In genomic region chr2:48482774-48483173, GRCh38 we compare ENCODE assay signal across 13 cellular contexts. TPM values are rescaled to one million over a fixed set of nuclear protein-coding genes. Genes with fewer than 3 reads are reported as not detected.
DNase-seq lines count a peak whose midpoint lies in the region; ATAC-seq and TF ChIP-seq lines count a peak whose summit lies in the region.
"Had no signal": no experiment of that assay in that cellular context is flagged by ENCODE, and none has a peak within 500 bp of the region (broad histone marks: within the 10 kb centered on the region; RNA-seq: fewer than 3 reads in every experiment).

No MANE protein-coding gene starts in this region.

- H3K36me3 ChIP-seq in ascending aorta (peaks cover 6 to 24% of the 10 kb centered on the region in 2 donors), stomach smooth muscle (ENCODE audit: control insufficient read depth in 2 of 2, insufficient read depth in 2 of 2, low read length in 2 of 2) (peaks cover 0 to 6% of the 10 kb centered on the region in 2 donors)

- no peak overlapping the region for H3K4me3 ChIP-seq in ascending aorta
- no peak overlapping the region for H3K4me3 ChIP-seq in stomach smooth muscle (ENCODE audit: low read length in 2 of 2)

- H3K4me1 Mint-ChIP-seq in glutamatergic neuron (ENCODE audit: low read depth, unreplicated experiment) = peaks cover 22% of the 10 kb centered on the region
- H3K4me1 Mint-ChIP-seq: naive B cell had no signal

- H3K9ac ChIP-seq in stomach smooth muscle (ENCODE audit: low read length in 2 of 2) = no peak overlapping the region

- peaks cover 1% of the 10 kb centered on the region for H3K9me3 Mint-ChIP-seq in glutamatergic neuron (ENCODE audit: unreplicated experiment)
- H3K9me3 Mint-ChIP-seq: effector memory CD8-positive, alpha-beta T cell; naive B cell had no signal

- no peak for TF ChIP-seq CTCF in ascending aorta (IDR thresholded peaks at IDR 0.05)
- TF ChIP-seq CTCF in glutamatergic neuron (IDR thresholded peaks at IDR 0.05; ENCODE audit: partially characterized antibody, unreplicated experiment) = no peak

- H3K27me3 ChIP-seq in ascending aorta = no peaks in the 10 kb centered on the region
- no peaks in the 10 kb centered on the region for H3K27me3 ChIP-seq in stomach smooth muscle (ENCODE audit: control insufficient read depth in 1 of 2, insufficient read depth in 2 of 2, low read length in 2 of 2)

- H3K4me1 ChIP-seq in ascending aorta (peaks cover 0 to 13% of the 10 kb centered on the region in 2 donors), stomach smooth muscle (ENCODE audit: control insufficient read depth, insufficient read depth, low read length) (peaks cover 43% of the 10 kb centered on the region)

- H3K9me3 ChIP-seq in ascending aorta (no peaks in the 10 kb centered on the region), stomach smooth muscle (ENCODE audit: control insufficient read depth in 2 of 2, low read length in 2 of 2) (peaks cover 0 to 6% of the 10 kb centered on the region in 2 donors)

- peak overlapping the region; percentile 52 for H3K27ac Mint-ChIP-seq in glutamatergic neuron (ENCODE audit: unreplicated experiment)
- H3K27ac Mint-ChIP-seq: activated naive CD8-positive, alpha-beta T cell; effector memory CD8-positive, alpha-beta T cell; naive B cell had no signal

- no peak overlapping the region for H3K4me3 Mint-ChIP-seq in glutamatergic neuron (ENCODE audit: unreplicated experiment)
- H3K4me3 Mint-ChIP-seq: activated naive CD8-positive, alpha-beta T cell; effector memory CD8-positive, alpha-beta T cell; naive B cell had no signal

- H3K27ac ChIP-seq in ascending aorta = peak overlapping the region; percentile 78 to 87
- H3K27ac ChIP-seq in stomach smooth muscle (ENCODE audit: low read length) = peak overlapping the region; percentile 96
- H3K27ac ChIP-seq: 22Rv1 had no signal

- no peaks in the 10 kb centered on the region for H3K27me3 Mint-ChIP-seq in glutamatergic neuron (ENCODE audit: unreplicated experiment)
- H3K27me3 Mint-ChIP-seq: activated naive CD8-positive, alpha-beta T cell; effector memory CD8-positive, alpha-beta T cell; naive B cell had no signal

- ATAC-seq in HG03139 (IDR thresholded peaks at IDR 0.05; ENCODE audit: unreplicated experiment) (no peak), HG02610 (IDR thresholded peaks at IDR 0.05; ENCODE audit: unreplicated experiment) (no peak), GM19395 (IDR thresholded peaks at IDR 0.05; ENCODE audit: unreplicated experiment) (no peak)
- ATAC-seq: effector memory CD8-positive, alpha-beta T cell had no signal

- DNase-seq in DMS 273 (lab: John Stamatoyannopoulos, UW; ENCODE audit: unreplicated experiment) (peak; percentile 78), DMS 273 treated with DMSO at 0.1 percent for 48 hours (lab: John Stamatoyannopoulos, UW) (no peak), ascending aorta (ENCODE audit: low spot score in 2 of 2) (no peak), glutamatergic neuron (no peak)
- DNase-seq: effector memory CD8-positive, alpha-beta T cell; MM.1S; naive B cell had no signal

- intact Hi-C loops in ascending aorta (cut with DNase I) = loop anchor here (5.0 kb wide), 1 partner anchor 50 kb away; the partner anchor contains the start of gene STON1

- peaks cover 7% of the 10 kb centered on the region for H3K36me3 Mint-ChIP-seq in glutamatergic neuron (ENCODE audit: unreplicated experiment)

RNA-seq across cellular contexts. Expression of gene PPP1R21, which starts 42.2 kb away (rescaled TPM):
- total RNA-seq in ascending aorta (16.6 TPM), glutamatergic neuron (ENCODE audit: unreplicated experiment) (55.3 TPM)

RNA-seq across cellular contexts. Expression of gene STON1, which starts 47.2 kb away (rescaled TPM):
- total RNA-seq in ascending aorta (23.4 TPM), glutamatergic neuron (ENCODE audit: unreplicated experiment) (4.2 TPM)
